In genomic region chr5:117590944-117591343, GRCh38 we compare ENCODE assay signal across 8 cellular contexts.
DNase-seq lines count a peak whose midpoint lies in the region; ATAC-seq and TF ChIP-seq lines count a peak whose summit lies in the region.

No MANE protein-coding gene starts in this region.

- ATAC-seq in GM21619 (IDR thresholded peaks at IDR 0.05; ENCODE audit: unreplicated experiment) = peak; percentile 80
- no peak for ATAC-seq in activated naive CD4-positive, alpha-beta T cell treated with anti-CD3 and anti-CD28 coated beads, Interleukin-2, amount 50 U/mL, for 72 hours

- H2AFZ ChIP-seq in GM23248 = no peak overlapping the region

- H3K27me3 ChIP-seq in GM06990 (replicated peaks; ENCODE audit: control insufficient read depth, insufficient read depth, low read length) (no peaks in the 10 kb centered on the region), GM23248 (replicated peaks; ENCODE audit: insufficient read depth) (no peaks in the 10 kb centered on the region)

- peaks cover 2 to 7% of the 10 kb centered on the region in 2 donors for H3K9me3 Mint-ChIP-seq in activated naive CD4-positive, alpha-beta T cell treated with anti-CD3 and anti-CD28 coated beads, Interleukin-2, amount 50 U/mL, for 72 hours

- DNase-seq in GM06990 (ENCODE audit: extremely low read depth, insufficient read length) = no peak
- no peak for DNase-seq in LNCaP clone FGC (ENCODE audit: low read depth)
- DNase-seq in fibroblast of pulmonary artery (ENCODE audit: low read depth) = peak; percentile 58
- no peak for DNase-seq in head of caudate nucleus
- DNase-seq in foreskin melanocyte = no peak
- DNase-seq in GM23248 = no peak
- DNase-seq in activated naive CD4-positive, alpha-beta T cell treated with anti-CD3 and anti-CD28 coated beads, Interleukin-2, amount 50 U/mL, for 72 hours (ENCODE audit: low spot score in 2 of 2) = no peak

- 89 to 90% methylated on average over 1 of the region's 1 CpG for WGBS in GM23248 (ENCODE audit: low coverage in 1 of 2, low lambda C conversion rate in 2 of 2, missing lambda C conversion rate in 2 of 2), 2 experiments

- no peaks in the 10 kb centered on the region for H3F3A ChIP-seq in GM23248 (ENCODE audit: insufficient read depth)

- H3K9me2 ChIP-seq in GM23248 (ENCODE audit: insufficient read depth) = no peaks in the 10 kb centered on the region

- H3K27ac ChIP-seq in GM23248 = no peak overlapping the region

- no peaks in the 10 kb centered on the region for H3K79me2 ChIP-seq in GM23248 (ENCODE audit: insufficient read depth)

- H4K20me1 ChIP-seq in GM23248 (ENCODE audit: insufficient read depth) = no peaks in the 10 kb centered on the region

- intact Hi-C loops in head of caudate nucleus (cut with DNase I) = no loop called here

- no peak overlapping the region for H3K9ac ChIP-seq in GM23248

- TF ChIP-seq CTCF in GM06990 (IDR thresholded peaks at IDR 0.05; ENCODE audit: insufficient read depth, low read length, poor library complexity, severe bottlenecking) = peak; percentile 50
- peak; percentile 79 for TF ChIP-seq CTCF in LNCaP clone FGC (IDR thresholded peaks at IDR 0.05; ENCODE audit: control insufficient read depth, extremely low read depth, insufficient read depth)
- TF ChIP-seq CTCF in fibroblast of pulmonary artery (IDR thresholded peaks at IDR 0.05; ENCODE audit: low read length, missing control alignments) = peak; percentile 47

- H3K27ac Mint-ChIP-seq in activated naive CD4-positive, alpha-beta T cell treated with anti-CD3 and anti-CD28 coated beads, Interleukin-2, amount 50 U/mL, for 72 hours = no peak overlapping the region

- no peak overlapping the region for H3K4me3 ChIP-seq in GM06990 (replicated peaks; ENCODE audit: low read depth, low read length)
- H3K4me3 ChIP-seq in LNCaP clone FGC (ENCODE audit: low read depth, low read length) = no peak overlapping the region
- H3K4me3 ChIP-seq in fibroblast of pulmonary artery (replicated peaks; ENCODE audit: low read depth, low read length) = no peak overlapping the region
- no peak overlapping the region for H3K4me3 ChIP-seq in GM23248

- in situ Hi-C loops in GM23248 (cut with MboI) = no loop called here

- H3K36me3 ChIP-seq in GM06990 (ENCODE audit: control insufficient read depth, insufficient read depth, low read length) = no peaks in the 10 kb centered on the region
- H3K36me3 ChIP-seq in GM23248 (ENCODE audit: low read depth) = no peaks in the 10 kb centered on the region

- no peaks in the 10 kb centered on the region for H3K36me3 Mint-ChIP-seq in activated naive CD4-positive, alpha-beta T cell treated with anti-CD3 and anti-CD28 coated beads, Interleukin-2, amount 50 U/mL, for 72 hours

- no peaks in the 10 kb centered on the region for H3K9me3 ChIP-seq in GM23248 (ENCODE audit: low read depth)

- H3K4me2 ChIP-seq in GM23248 (ENCODE audit: unreplicated experiment) = no peak overlapping the region

- no peaks in the 10 kb centered on the region for H3K4me1 ChIP-seq in GM23248 (ENCODE audit: insufficient read depth)
